ENCODE assay signal across 8 cellular contexts in the genomic region with DNA sequence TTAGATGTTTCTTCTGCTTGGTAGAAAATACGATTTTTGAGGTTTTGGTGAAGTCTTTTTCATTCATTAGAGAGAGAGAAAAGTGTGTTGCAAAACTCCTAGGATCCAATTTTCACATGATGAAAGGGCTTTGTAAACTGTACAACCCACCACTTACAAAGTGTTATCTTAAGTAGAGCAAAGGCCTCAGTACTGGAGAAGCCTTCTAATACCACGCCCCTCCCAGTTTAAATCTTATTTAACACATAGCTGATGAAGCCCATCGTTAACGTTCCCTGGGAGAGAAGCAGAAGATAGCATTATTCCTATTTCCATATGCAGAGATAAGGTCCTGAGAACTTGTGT. TPM values are rescaled to one million over a fixed set of nuclear protein-coding genes. Genes with fewer than 3 reads are reported as not detected.
DNase-seq lines count a peak whose midpoint lies in the region; ATAC-seq lines count a peak whose summit lies in the region.

No MANE protein-coding gene starts in this region.

- ATAC-seq in naive B cell (ENCODE audit: low read depth in 2 of 2) (peak; percentile 3 to 11), GM18858 (IDR thresholded peaks at IDR 0.05; ENCODE audit: unreplicated experiment) (no peak)

- H3K4me3 ChIP-seq in ectodermal cell (ENCODE audit: insufficient read depth, low read depth, low read length): peak overlapping the region; percentile 33

- peaks cover 32% of the 10 kb centered on the region for H3K27me3 ChIP-seq in ectodermal cell (ENCODE audit: control insufficient read depth, insufficient read depth, low read length, poor library complexity, severe bottlenecking)

- H3K27me3 Mint-ChIP-seq in T-helper 1 cell treated with Interleukin-12 subunit alpha and Interleukin-12 subunit beta and Interleukin-4 antibody, amounts not matched to agents 30 μg/mL and 1 μg/mL, for 36 hours (ENCODE audit: low read depth): no peaks in the 10 kb centered on the region
- H3K27me3 Mint-ChIP-seq in naive B cell: no peaks in the 10 kb centered on the region

- H3K9me3 ChIP-seq in ectodermal cell (ENCODE audit: control insufficient read depth, low read length): no peaks in the 10 kb centered on the region

- H3K36me3 ChIP-seq in ectodermal cell (ENCODE audit: control insufficient read depth, insufficient read depth, low read length): no peaks in the 10 kb centered on the region

- DNase-seq in T-helper 1 cell (no peak), NCI-H82 treated with DMSO at 0.1 percent for 48 hours (lab: John Stamatoyannopoulos, UW; ENCODE audit: unreplicated experiment) (peak; percentile 10), naive B cell (no peak), GF-D8 (lab: John Stamatoyannopoulos, UW) (no peak), AG08396 (ENCODE audit: low spot score) (no peak)

- peak overlapping the region; percentile 83 for H3K4me3 Mint-ChIP-seq in T-helper 1 cell treated with Interleukin-12 subunit alpha and Interleukin-12 subunit beta and Interleukin-4 antibody, amounts not matched to agents 30 μg/mL and 1 μg/mL, for 36 hours
- H3K4me3 Mint-ChIP-seq in naive B cell: peak overlapping the region; percentile 78 to 92 (median 88)

- WGBS in ectodermal cell, 2 experiments: 81 to 86% methylated on average over 4 of the region's 4 CpGs

- no peak overlapping the region for H3K27ac ChIP-seq in ectodermal cell (ENCODE audit: insufficient read depth, low read depth, low read length, poor library complexity, severe bottlenecking)

- H3K4me1 Mint-ChIP-seq in T-helper 1 cell treated with Interleukin-12 subunit alpha and Interleukin-12 subunit beta and Interleukin-4 antibody, amounts not matched to agents 30 μg/mL and 1 μg/mL, for 36 hours (ENCODE audit: low read depth): peaks cover 30% of the 10 kb centered on the region
- peaks cover 0 to 21% (median 11%) of the 10 kb centered on the region in 3 donors for H3K4me1 Mint-ChIP-seq in naive B cell

- H3K27ac Mint-ChIP-seq in T-helper 1 cell treated with Interleukin-12 subunit alpha and Interleukin-12 subunit beta and Interleukin-4 antibody, amounts not matched to agents 30 μg/mL and 1 μg/mL, for 36 hours: peak overlapping the region; percentile 55
- H3K27ac Mint-ChIP-seq in naive B cell: peak overlapping the region in 4 of 6 donors; percentile 9 to 76 (median 50)

- H3K9me3 Mint-ChIP-seq in T-helper 1 cell treated with Interleukin-12 subunit alpha and Interleukin-12 subunit beta and Interleukin-4 antibody, amounts not matched to agents 30 μg/mL and 1 μg/mL, for 36 hours: no peaks in the 10 kb centered on the region
- no peaks in the 10 kb centered on the region for H3K9me3 Mint-ChIP-seq in naive B cell

- H3K36me3 Mint-ChIP-seq in T-helper 1 cell treated with Interleukin-12 subunit alpha and Interleukin-12 subunit beta and Interleukin-4 antibody, amounts not matched to agents 30 μg/mL and 1 μg/mL, for 36 hours (ENCODE audit: low read depth): peaks cover 7% of the 10 kb centered on the region
- no peaks in the 10 kb centered on the region for H3K36me3 Mint-ChIP-seq in naive B cell

- H3K4me1 ChIP-seq in ectodermal cell (ENCODE audit: control insufficient read depth, insufficient read depth, low read length): peaks cover 6% of the 10 kb centered on the region

RNA-seq across cellular contexts. Expression of a gene that starts 0.9 kb away (rescaled TPM):
- 4.6 TPM for polyA plus RNA-seq in ectodermal cell (2013, experiment 1 of 4)
- polyA plus RNA-seq in ectodermal cell (2013, experiment 2 of 4): 3.2 TPM
- polyA plus RNA-seq in ectodermal cell (2013, experiment 3 of 4): 2.2 TPM
- polyA plus RNA-seq in ectodermal cell (2013, experiment 4 of 4): 3.3 TPM
- polyA plus RNA-seq in naive B cell (ENCODE audit: low read depth in 6 of 6): 1 to 10 TPM in 3 of 6 donors, under 1 TPM in 2, not detected in 1; 0.51 to 2.0 (median 1.1) TPM

RNA-seq across cellular contexts. Expression of a gene that starts 26.8 kb away (rescaled TPM):
- 69.7 TPM for polyA plus RNA-seq in ectodermal cell (2013, experiment 1 of 4)
- 66.8 TPM for polyA plus RNA-seq in ectodermal cell (2013, experiment 2 of 4)
- polyA plus RNA-seq in ectodermal cell (2013, experiment 3 of 4): 58.0 TPM
- 65.5 TPM for polyA plus RNA-seq in ectodermal cell (2013, experiment 4 of 4)
- polyA plus RNA-seq in naive B cell (ENCODE audit: low read depth in 6 of 6): 10 to 100 TPM; 52.0 to 98.1 (median 78.2) TPM
